In genomic region chr11:130578738-130579368, GRCh38 we compare ENCODE assay signal across 1 cellular context.
TF ChIP-seq lines count a peak whose summit lies in the region.

No MANE protein-coding gene starts in this region.

TF ChIP-seq in IMR-90, 13 proteins besides CTCF, POLR2A, EP300 and RAD21 (continued from another document):
- TF ChIP-seq MAFK (IDR thresholded peaks at IDR 0.05; ENCODE audit: low read depth, low read length): no peak
- no peak for TF ChIP-seq RFX5 (IDR thresholded peaks at IDR 0.05; ENCODE audit: low read depth, low read length)
- no peak for TF ChIP-seq BHLHE40 (IDR thresholded peaks at IDR 0.05; ENCODE audit: low read depth, low read length)
- no peak for TF ChIP-seq RCOR1 (IDR thresholded peaks at IDR 0.05; ENCODE audit: insufficient replicate concordance, low read length)
- no peak for TF ChIP-seq NFE2L2 (IDR thresholded peaks at IDR 0.05; ENCODE audit: low read depth, low read length)
- no peak for TF ChIP-seq CHD1 (IDR thresholded peaks at IDR 0.05; ENCODE audit: low read depth, low read length)
- TF ChIP-seq, protein P1, sequence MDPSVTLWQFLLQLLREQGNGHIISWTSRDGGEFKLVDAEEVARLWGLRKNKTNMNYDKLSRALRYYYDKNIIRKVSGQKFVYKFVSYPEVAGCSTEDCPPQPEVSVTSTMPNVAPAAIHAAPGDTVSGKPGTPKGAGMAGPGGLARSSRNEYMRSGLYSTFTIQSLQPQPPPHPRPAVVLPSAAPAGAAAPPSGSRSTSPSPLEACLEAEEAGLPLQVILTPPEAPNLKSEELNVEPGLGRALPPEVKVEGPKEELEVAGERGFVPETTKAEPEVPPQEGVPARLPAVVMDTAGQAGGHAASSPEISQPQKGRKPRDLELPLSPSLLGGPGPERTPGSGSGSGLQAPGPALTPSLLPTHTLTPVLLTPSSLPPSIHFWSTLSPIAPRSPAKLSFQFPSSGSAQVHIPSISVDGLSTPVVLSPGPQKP (IDR thresholded peaks at IDR 0.05; ENCODE audit: borderline replicate concordance, low read depth, low read length): no peak
- TF ChIP-seq SMC3 (IDR thresholded peaks at IDR 0.05; ENCODE audit: low read depth, low read length): no peak
- TF ChIP-seq, protein P2, sequence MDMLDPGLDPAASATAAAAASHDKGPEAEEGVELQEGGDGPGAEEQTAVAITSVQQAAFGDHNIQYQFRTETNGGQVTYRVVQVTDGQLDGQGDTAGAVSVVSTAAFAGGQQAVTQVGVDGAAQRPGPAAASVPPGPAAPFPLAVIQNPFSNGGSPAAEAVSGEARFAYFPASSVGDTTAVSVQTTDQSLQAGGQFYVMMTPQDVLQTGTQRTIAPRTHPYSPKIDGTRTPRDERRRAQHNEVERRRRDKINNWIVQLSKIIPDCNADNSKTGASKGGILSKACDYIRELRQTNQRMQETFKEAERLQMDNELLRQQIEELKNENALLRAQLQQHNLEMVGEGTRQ (IDR thresholded peaks at IDR 0.05; ENCODE audit: low read depth, low read length): no peak
- no peak for TF ChIP-seq CEBPB (IDR thresholded peaks at IDR 0.05; ENCODE audit: low read depth, low read length)
- TF ChIP-seq MXI1 (IDR thresholded peaks at IDR 0.05; ENCODE audit: borderline replicate concordance, low read depth, low read length): no peak
- no peak for TF ChIP-seq MAZ (IDR thresholded peaks at IDR 0.05; ENCODE audit: borderline replicate concordance, low read depth, low read length)
